14 cellular contexts compared by ENCODE assay signal in genomic region chr7:36273836-36274235, GRCh38.
"Had no signal": no experiment of that assay in that cellular context is flagged by ENCODE, and none has a peak within 500 bp of the region (broad histone marks: within the 10 kb centered on the region; RNA-seq: fewer than 3 reads in every experiment).

No MANE protein-coding gene starts in this region.

- H3K9me3 Mint-ChIP-seq: activated B cell treated with CpG ODN at 0.5 μM for 24 hours; activated CD4-positive, alpha-beta T cell treated with anti-CD3 and anti-CD28 coated beads, Interleukin-2, amount 10 ng/mL, durations not matched to agents 24 days and 14 days; activated T-helper 2 cell treated with anti-CD3 and anti-CD28 coated beads, Interferon-gamma antibody, Interleukin-2, Interleukin-4, amounts not matched to agents 10 μg/mL and 5 μg/mL and 100 μg/mL, durations not matched to agents 14 hours and 24 hours and 36 hours; effector memory CD8-positive, alpha-beta T cell; nephron; T-helper 1 cell treated with Interleukin-12 subunit alpha and Interleukin-12 subunit beta and Interleukin-4 antibody, amounts not matched to agents 30 μg/mL and 1 μg/mL, for 36 hours had no signal

- H3K4me1 Mint-ChIP-seq: activated B cell treated with CpG ODN at 0.5 μM for 24 hours; activated CD4-positive, alpha-beta T cell treated with anti-CD3 and anti-CD28 coated beads, Interleukin-2, amount 10 ng/mL, durations not matched to agents 24 days and 14 days had no signal

- H3K27ac ChIP-seq: coronary artery, skin epidermis, tibial artery had no signal

- H3K36me3 ChIP-seq: tibial artery had no signal

- H3K27ac Mint-ChIP-seq: activated B cell treated with CpG ODN at 0.5 μM for 24 hours; activated CD4-positive, alpha-beta T cell treated with anti-CD3 and anti-CD28 coated beads, Interleukin-2, amount 10 ng/mL, durations not matched to agents 24 days and 14 days; activated T-helper 2 cell treated with anti-CD3 and anti-CD28 coated beads, Interferon-gamma antibody, Interleukin-2, Interleukin-4, amounts not matched to agents 10 μg/mL and 5 μg/mL and 100 μg/mL, durations not matched to agents 14 hours and 24 hours and 36 hours; effector memory CD8-positive, alpha-beta T cell; T-helper 1 cell treated with Interleukin-12 subunit alpha and Interleukin-12 subunit beta and Interleukin-4 antibody, amounts not matched to agents 30 μg/mL and 1 μg/mL, for 36 hours had no signal

- H3K4me3 Mint-ChIP-seq: activated B cell treated with CpG ODN at 0.5 μM for 24 hours; activated CD4-positive, alpha-beta T cell treated with anti-CD3 and anti-CD28 coated beads, Interleukin-2, amount 10 ng/mL, durations not matched to agents 24 days and 14 days; effector memory CD8-positive, alpha-beta T cell; nephron; T-helper 1 cell treated with Interleukin-12 subunit alpha and Interleukin-12 subunit beta and Interleukin-4 antibody, amounts not matched to agents 30 μg/mL and 1 μg/mL, for 36 hours had no signal

- H3K4me3 ChIP-seq: coronary artery, skin epidermis, tibial artery had no signal

- ATAC-seq: effector memory CD8-positive, alpha-beta T cell had no signal

- H3K27me3 ChIP-seq: tibial artery had no signal

- H3K27me3 Mint-ChIP-seq: activated CD4-positive, alpha-beta T cell treated with anti-CD3 and anti-CD28 coated beads, Interleukin-2, amount 10 ng/mL, durations not matched to agents 24 days and 14 days; effector memory CD8-positive, alpha-beta T cell had no signal

- DNase-seq: activated B cell treated with CpG ODN at 0.5 μM for 24 hours; activated CD4-positive, alpha-beta T cell treated with anti-CD3 and anti-CD28 coated beads, Interleukin-2, amount 10 ng/mL, durations not matched to agents 24 days and 14 days; activated CD8-positive, alpha-beta memory T cell treated with anti-CD3 and anti-CD28 coated beads for 24 hours; activated naive CD4-positive, alpha-beta T cell treated with anti-CD3 and anti-CD28 coated beads, Interleukin-2, amount 50 U/mL, for 16 hours; activated T-cell treated with anti-CD3 and anti-CD28 coated beads for 4 hours; central memory CD4-positive, alpha-beta T cell; effector memory CD8-positive, alpha-beta T cell; mesenchymal stem cell had no signal

- H3K9me3 ChIP-seq: tibial artery had no signal
